ENCODE assay signal across 1 cellular context in the genomic region with DNA sequence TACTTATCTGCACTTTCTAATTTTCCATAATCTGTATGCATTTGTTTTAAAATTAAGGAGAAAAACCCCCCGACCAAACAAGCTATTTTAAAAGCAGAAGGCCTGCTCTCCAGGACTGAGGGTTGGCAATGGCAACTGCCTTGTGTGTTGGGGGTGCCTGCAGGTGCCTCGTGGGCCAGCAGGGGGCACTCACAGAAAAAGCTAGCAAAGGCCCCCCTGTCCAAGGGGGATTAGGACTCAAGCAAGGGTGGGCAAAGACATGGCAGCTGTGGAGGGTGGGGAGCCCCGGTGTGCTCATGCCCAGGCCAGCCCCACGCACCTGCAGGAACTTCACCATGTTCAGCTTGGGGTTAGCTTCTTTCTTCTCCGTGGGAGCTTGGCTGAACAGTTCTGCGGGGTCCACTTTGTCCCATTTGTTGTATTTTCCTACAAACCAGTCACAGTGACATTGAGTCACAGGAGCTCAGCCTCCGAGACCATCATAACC.
TF ChIP-seq lines count a peak whose summit lies in the region.

No MANE protein-coding gene starts in this region.

TF ChIP-seq in K562, 482 proteins besides CTCF, POLR2A, EP300 and RAD21 (continued from another document and continues in another):
- TF ChIP-seq ARID3A (IDR thresholded peaks at IDR 0.05; ENCODE audit: borderline replicate concordance, low read depth, low read length): no peak
- TF ChIP-seq SNRNP70 (optimal IDR thresholded peaks at IDR 0.05; ENCODE audit: low read depth, low read length): peak; percentile 74
- no peak for TF ChIP-seq SRSF1 (IDR thresholded peaks at IDR 0.05; ENCODE audit: low read depth, low read length)
- peak; percentile 39; the same call in 1 of the 2 replicates for TF ChIP-seq EHMT2 (IDR thresholded peaks at IDR 0.05)
- no peak for TF ChIP-seq ADNP (tag; IDR thresholded peaks at IDR 0.05)
- no peak for TF ChIP-seq MCM2 (IDR thresholded peaks at IDR 0.05; ENCODE audit: low read depth)
- TF ChIP-seq RBM22 (IDR thresholded peaks at IDR 0.05; ENCODE audit: low read depth, low read length, poor library complexity, severe bottlenecking): no peak
- TF ChIP-seq NFIC (IDR thresholded peaks at IDR 0.05): no peak
- TF ChIP-seq CBFA2T3 (IDR thresholded peaks at IDR 0.05): no peak
- no peak for TF ChIP-seq NFE2L1 (tag; IDR thresholded peaks at IDR 0.05; ENCODE audit: borderline replicate concordance, low read depth)
- TF ChIP-seq KDM5B (IDR thresholded peaks at IDR 0.05; ENCODE audit: insufficient replicate concordance, low read depth, low read length): no peak
- peak; percentile 72 for TF ChIP-seq KLF6 (CRISPR knock-in tag; IDR thresholded peaks at IDR 0.05; ENCODE audit: borderline replicate concordance)
- no peak for TF ChIP-seq ARHGAP35 (IDR thresholded peaks at IDR 0.05; ENCODE audit: partially characterized antibody)
- no peak for TF ChIP-seq MEF2D (tag; conservative IDR thresholded peaks at IDR 0.05; ENCODE audit: low read depth)
- TF ChIP-seq RBM17 (IDR thresholded peaks at IDR 0.05; ENCODE audit: borderline replicate concordance, low read depth, low read length): no peak
- no peak for TF ChIP-seq ZNF316 (IDR thresholded peaks at IDR 0.05)
- TF ChIP-seq SREBF1 (IDR thresholded peaks at IDR 0.05; ENCODE audit: borderline replicate concordance, low read depth, low read length): peak; percentile 71; the same call in 1 of the 2 replicates
- no peak for TF ChIP-seq HNRNPL (IDR thresholded peaks at IDR 0.05; ENCODE audit: low read depth, low read length)
- no peak for TF ChIP-seq SMARCE1 (IDR thresholded peaks at IDR 0.05)
- TF ChIP-seq DNMT1 (IDR thresholded peaks at IDR 0.05): no peak
- TF ChIP-seq XRCC5 (IDR thresholded peaks at IDR 0.05; ENCODE audit: low read depth, low read length): no peak
- no peak for TF ChIP-seq MEF2A (IDR thresholded peaks at IDR 0.05; ENCODE audit: control insufficient read depth, low read depth, low read length)
- no peak for TF ChIP-seq ATF6 (CRISPR knock-in tag; IDR thresholded peaks at IDR 0.05)
- no peak for TF ChIP-seq E4F1 (CRISPR knock-in tag; IDR thresholded peaks at IDR 0.05; ENCODE audit: borderline replicate concordance)
- TF ChIP-seq, protein P1, sequence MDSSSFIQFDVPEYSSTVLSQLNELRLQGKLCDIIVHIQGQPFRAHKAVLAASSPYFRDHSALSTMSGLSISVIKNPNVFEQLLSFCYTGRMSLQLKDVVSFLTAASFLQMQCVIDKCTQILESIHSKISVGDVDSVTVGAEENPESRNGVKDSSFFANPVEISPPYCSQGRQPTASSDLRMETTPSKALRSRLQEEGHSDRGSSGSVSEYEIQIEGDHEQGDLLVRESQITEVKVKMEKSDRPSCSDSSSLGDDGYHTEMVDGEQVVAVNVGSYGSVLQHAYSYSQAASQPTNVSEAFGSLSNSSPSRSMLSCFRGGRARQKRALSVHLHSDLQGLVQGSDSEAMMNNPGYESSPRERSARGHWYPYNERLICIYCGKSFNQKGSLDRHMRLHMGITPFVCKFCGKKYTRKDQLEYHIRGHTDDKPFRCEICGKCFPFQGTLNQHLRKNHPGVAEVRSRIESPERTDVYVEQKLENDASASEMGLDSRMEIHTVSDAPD (CRISPR knock-in tag; IDR thresholded peaks at IDR 0.05): no peak
- TF ChIP-seq ZBTB43 (CRISPR knock-in tag; IDR thresholded peaks at IDR 0.05): no peak
- no peak for TF ChIP-seq SREBF2 (CRISPR knock-in tag; IDR thresholded peaks at IDR 0.05)
- TF ChIP-seq EZH2 (IDR thresholded peaks at IDR 0.05; ENCODE audit: borderline replicate concordance, low read depth, low read length): no peak
- TF ChIP-seq SUPT5H (IDR thresholded peaks at IDR 0.05): no peak; the same call in 1 of the 2 replicates
- no peak for TF ChIP-seq ZNF324 (CRISPR knock-in tag; IDR thresholded peaks at IDR 0.05)
- no peak for TF ChIP-seq HMGN3 (IDR thresholded peaks at IDR 0.05; ENCODE audit: borderline replicate concordance, extremely low read depth, insufficient read length, low read depth, low read length)
- no peak for TF ChIP-seq HNRNPLL (IDR thresholded peaks at IDR 0.05; ENCODE audit: low read depth, low read length, poor library complexity, severe bottlenecking)
- TF ChIP-seq ZNF354B (CRISPR knock-in tag; IDR thresholded peaks at IDR 0.05): no peak
- peak; percentile 61; the same call in 1 of the 2 replicates for TF ChIP-seq ZNF444 (CRISPR knock-in tag; IDR thresholded peaks at IDR 0.05)
- peak in 1 of 2 experiments; percentile 58; a peak in 2 of 4 replicates for TF ChIP-seq MAZ (CRISPR knock-in tag; conservative IDR thresholded peaks at IDR 0.05 in 1 of 2, IDR thresholded peaks at IDR 0.05 in 1 of 2)
- TF ChIP-seq POLR3A (IDR thresholded peaks at IDR 0.05; ENCODE audit: borderline replicate concordance, extremely low read depth, insufficient read depth, insufficient read length): no peak
- no peak for TF ChIP-seq ZNF41 (CRISPR knock-in tag; conservative IDR thresholded peaks at IDR 0.05)
- TF ChIP-seq ZBTB8A (IDR thresholded peaks at IDR 0.05; ENCODE audit: partially characterized antibody): no peak
- TF ChIP-seq TGIF2 (CRISPR knock-in tag; IDR thresholded peaks at IDR 0.05): no peak
- TF ChIP-seq ETV6 (IDR thresholded peaks at IDR 0.05; ENCODE audit: borderline replicate concordance in 1 of 2, low read depth in 2 of 2, low read length in 1 of 2): peak in 1 of 2 experiments; percentile 26; a peak in 1 of 4 replicates
- no peak for TF ChIP-seq ETV6 (CRISPR knock-in tag; IDR thresholded peaks at IDR 0.05; ENCODE audit: borderline replicate concordance)
- no peak for TF ChIP-seq FIP1L1 (IDR thresholded peaks at IDR 0.05; ENCODE audit: low read depth, low read length, poor library complexity, severe bottlenecking)
- no peak for TF ChIP-seq ZNF668 (CRISPR knock-in tag; IDR thresholded peaks at IDR 0.05)
- TF ChIP-seq CBFB (CRISPR knock-in tag; IDR thresholded peaks at IDR 0.05): no peak
- no peak for TF ChIP-seq RFX1 (IDR thresholded peaks at IDR 0.05)
- TF ChIP-seq CTCFL (IDR thresholded peaks at IDR 0.05; ENCODE audit: borderline replicate concordance, insufficient read depth, low read depth, low read length, poor library complexity, severe bottlenecking): peak; percentile 93
- TF ChIP-seq BACH1 (tag; IDR thresholded peaks at IDR 0.05): no peak
- TF ChIP-seq ZBED1 (IDR thresholded peaks at IDR 0.05): no peak
- no peak for TF ChIP-seq HMG20A (CRISPR knock-in tag; conservative IDR thresholded peaks at IDR 0.05)
- no peak for TF ChIP-seq RFX7 (CRISPR knock-in tag; IDR thresholded peaks at IDR 0.05)
- TF ChIP-seq NCOA4 (IDR thresholded peaks at IDR 0.05; ENCODE audit: partially characterized antibody): no peak
- TF ChIP-seq ZFX (CRISPR knock-in tag; IDR thresholded peaks at IDR 0.05): no peak
- TF ChIP-seq, protein P2, sequence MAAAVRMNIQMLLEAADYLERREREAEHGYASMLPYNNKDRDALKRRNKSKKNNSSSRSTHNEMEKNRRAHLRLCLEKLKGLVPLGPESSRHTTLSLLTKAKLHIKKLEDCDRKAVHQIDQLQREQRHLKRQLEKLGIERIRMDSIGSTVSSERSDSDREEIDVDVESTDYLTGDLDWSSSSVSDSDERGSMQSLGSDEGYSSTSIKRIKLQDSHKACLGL (CRISPR knock-in tag; IDR thresholded peaks at IDR 0.05; ENCODE audit: borderline replicate concordance, poor library complexity, severe bottlenecking): peak; percentile 7
- TF ChIP-seq PPARD (CRISPR knock-in tag; IDR thresholded peaks at IDR 0.05): no peak
- TF ChIP-seq MTF1 (CRISPR knock-in tag; IDR thresholded peaks at IDR 0.05; ENCODE audit: borderline replicate concordance): no peak
- TF ChIP-seq, protein P3, sequence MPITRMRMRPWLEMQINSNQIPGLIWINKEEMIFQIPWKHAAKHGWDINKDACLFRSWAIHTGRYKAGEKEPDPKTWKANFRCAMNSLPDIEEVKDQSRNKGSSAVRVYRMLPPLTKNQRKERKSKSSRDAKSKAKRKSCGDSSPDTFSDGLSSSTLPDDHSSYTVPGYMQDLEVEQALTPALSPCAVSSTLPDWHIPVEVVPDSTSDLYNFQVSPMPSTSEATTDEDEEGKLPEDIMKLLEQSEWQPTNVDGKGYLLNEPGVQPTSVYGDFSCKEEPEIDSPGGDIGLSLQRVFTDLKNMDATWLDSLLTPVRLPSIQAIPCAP (CRISPR knock-in tag; IDR thresholded peaks at IDR 0.05; ENCODE audit: borderline replicate concordance): no peak
- no peak for TF ChIP-seq NONO (IDR thresholded peaks at IDR 0.05; ENCODE audit: low read depth in 2 of 2, low read length in 1 of 2)
- no peak for TF ChIP-seq CBFA2T2 (conservative IDR thresholded peaks at IDR 0.05)
- TF ChIP-seq RNF2 (IDR thresholded peaks at IDR 0.05): no peak
- TF ChIP-seq CSDE1 (IDR thresholded peaks at IDR 0.05): no peak
- TF ChIP-seq, protein P4, sequence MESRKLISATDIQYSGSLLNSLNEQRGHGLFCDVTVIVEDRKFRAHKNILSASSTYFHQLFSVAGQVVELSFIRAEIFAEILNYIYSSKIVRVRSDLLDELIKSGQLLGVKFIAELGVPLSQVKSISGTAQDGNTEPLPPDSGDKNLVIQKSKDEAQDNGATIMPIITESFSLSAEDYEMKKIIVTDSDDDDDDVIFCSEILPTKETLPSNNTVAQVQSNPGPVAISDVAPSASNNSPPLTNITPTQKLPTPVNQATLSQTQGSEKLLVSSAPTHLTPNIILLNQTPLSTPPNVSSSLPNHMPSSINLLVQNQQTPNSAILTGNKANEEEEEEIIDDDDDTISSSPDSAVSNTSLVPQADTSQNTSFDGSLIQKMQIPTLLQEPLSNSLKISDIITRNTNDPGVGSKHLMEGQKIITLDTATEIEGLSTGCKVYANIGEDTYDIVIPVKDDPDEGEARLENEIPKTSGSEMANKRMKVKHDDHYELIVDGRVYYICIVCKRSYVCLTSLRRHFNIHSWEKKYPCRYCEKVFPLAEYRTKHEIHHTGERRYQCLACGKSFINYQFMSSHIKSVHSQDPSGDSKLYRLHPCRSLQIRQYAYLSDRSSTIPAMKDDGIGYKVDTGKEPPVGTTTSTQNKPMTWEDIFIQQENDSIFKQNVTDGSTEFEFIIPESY (CRISPR knock-in tag; IDR thresholded peaks at IDR 0.05): no peak
